In the genomic region with DNA sequence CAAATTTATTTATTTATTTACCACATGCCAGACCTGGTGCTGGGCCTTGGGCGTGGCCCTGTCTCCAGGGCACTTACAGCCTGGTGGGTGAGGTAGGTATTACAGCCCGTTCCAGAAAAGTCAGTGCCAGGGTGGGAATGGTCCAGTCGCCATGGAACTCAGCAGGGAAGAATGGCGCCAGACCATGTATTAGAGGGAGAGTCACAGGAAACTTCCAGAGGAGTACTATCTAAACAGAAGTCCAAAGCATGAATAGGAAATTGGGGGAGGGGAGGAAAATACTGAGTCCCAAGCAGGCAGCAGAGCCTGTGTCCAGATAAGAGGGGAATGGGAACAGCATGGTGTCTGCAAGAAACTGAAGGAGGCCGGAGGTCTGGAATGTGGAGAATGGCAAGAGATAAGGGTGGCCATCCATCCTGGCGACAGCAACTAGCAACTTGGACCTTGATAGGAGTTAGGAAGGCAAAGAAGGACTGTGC, we compare ENCODE assay signal across 8 cellular contexts. TPM values are rescaled to one million over a fixed set of nuclear protein-coding genes. Genes with fewer than 3 reads are reported as not detected.
DNase-seq lines count a peak whose midpoint lies in the region; ATAC-seq, FAIRE-seq and TF ChIP-seq lines count a peak whose summit lies in the region.

No MANE protein-coding gene starts in this region.

- no peak for TF ChIP-seq POLR2A in endothelial cell of umbilical vein (IDR thresholded peaks at IDR 0.05; ENCODE audit: low read depth, low read length)

- peaks cover 31% of the 10 kb centered on the region for H3K4me1 ChIP-seq in endothelial cell of umbilical vein (ENCODE audit: control insufficient read depth, extremely low read depth, insufficient read depth, low read length)

- H3K4me1 Mint-ChIP-seq in osteocyte (ENCODE audit: unreplicated experiment): peaks cover 5% of the 10 kb centered on the region

- no peak for DNase-seq in GM12864 (ENCODE audit: low read depth)
- DNase-seq in NCI-H69 (lab: John Stamatoyannopoulos, UW): peak; percentile 57
- peak; percentile 32 for DNase-seq in endothelial cell of umbilical vein (ENCODE audit: low read depth, low spot score)
- no peak for DNase-seq in osteocyte (ENCODE audit: extremely low spot score, unreplicated experiment)
- DNase-seq in cerebellar nuclear complex (lab: John Stamatoyannopoulos, UW): no peak
- no peak for DNase-seq in hypothalamus (lab: John Stamatoyannopoulos, UW)
- no peak for DNase-seq in stimulated activated CD4-positive, alpha-beta T cell treated with anti-CD3 and anti-CD28 coated beads, Interleukin-4, amount 100 ng/mL, for 24 hours

- H3K36me3 Mint-ChIP-seq in osteocyte (ENCODE audit: unreplicated experiment): peaks cover 5% of the 10 kb centered on the region

- dilution Hi-C loops in endothelial cell of umbilical vein (cut with MboI; ENCODE audit: extremely low pct_ligation_motif_present, low sequenced_read_pairs): no loop called here

- ATAC-seq in HG03378 (IDR thresholded peaks at IDR 0.05; ENCODE audit: unreplicated experiment): no peak

- H3K79me2 ChIP-seq in endothelial cell of umbilical vein (ENCODE audit: control insufficient read depth, insufficient read depth, low read length): peaks cover 46% of the 10 kb centered on the region

- POLR2A ChIA-PET in endothelial cell of umbilical vein (lab: Charles Lee): no interaction called here

- no peak overlapping the region for H3K27ac Mint-ChIP-seq in osteocyte (ENCODE audit: unreplicated experiment)

- no peaks in the 10 kb centered on the region for H4K20me1 ChIP-seq in endothelial cell of umbilical vein (replicated peaks; ENCODE audit: control insufficient read depth, extremely low read depth, insufficient read depth, low read length)

- no peak overlapping the region for H3K27ac ChIP-seq in endothelial cell of umbilical vein (ENCODE audit: insufficient read depth, low read depth, low read length)

- CTCF ChIA-PET in endothelial cell of umbilical vein (lab: Charles Lee): interaction anchor here (0.8 to 1.7 kb wide), 4 partner anchors 10 to 38 kb away, joined by 3 to 9 read pairs (median 5); no protein-coding TSS in a partner anchor

- no peak overlapping the region for H3K9ac ChIP-seq in endothelial cell of umbilical vein (replicated peaks; ENCODE audit: extremely low read depth, insufficient read depth, low read length)

- peak; percentile 71 for FAIRE-seq in endothelial cell of umbilical vein (lab: Jason Lieb, UNC)

- no peaks in the 10 kb centered on the region for H3K27me3 ChIP-seq in endothelial cell of umbilical vein (ENCODE audit: control insufficient read depth in 2 of 2, insufficient read depth in 2 of 2, low read length in 2 of 2)

- peaks cover 0 to 15% of the 10 kb centered on the region in 2 experiments for H3K36me3 ChIP-seq in endothelial cell of umbilical vein (ENCODE audit: control insufficient read depth in 2 of 2, extremely low read depth in 1 of 2, insufficient read depth in 2 of 2, low read length in 2 of 2)

- H3K9me3 Mint-ChIP-seq in osteocyte (ENCODE audit: unreplicated experiment): no peaks in the 10 kb centered on the region

- no peak overlapping the region for H2AFZ ChIP-seq in endothelial cell of umbilical vein (ENCODE audit: low read depth, low read length)

- intact Hi-C loops in endothelial cell of umbilical vein (cut with micrococcal nuclease): no loop called here

- TF ChIP-seq CTCF in GM12864 (IDR thresholded peaks at IDR 0.05; ENCODE audit: low read depth, low read length, missing control alignments) (peak; percentile 55), endothelial cell of umbilical vein (IDR thresholded peaks at IDR 0.05; ENCODE audit: extremely low read depth in 1 of 2, insufficient read depth in 1 of 2, low read depth in 1 of 2, low read length in 2 of 2) (peak; percentile 24 to 37), osteocyte (IDR thresholded peaks at IDR 0.05) (peak; percentile 12)

- no peaks in the 10 kb centered on the region for H3K9me3 ChIP-seq in endothelial cell of umbilical vein (replicated peaks; ENCODE audit: control insufficient read depth, insufficient read depth, low read length)

- H3K4me3 ChIP-seq in GM12864 (ENCODE audit: low read depth, low read length) (no peak overlapping the region), endothelial cell of umbilical vein (replicated peaks in 1 of 3; ENCODE audit: insufficient read depth in 1 of 3, low read depth in 1 of 3, low read length in 3 of 3) (no peak overlapping the region)

- no TSS peak for BruUV-seq in endothelial cell of umbilical vein (replicated peaks; lab: Mats Ljungman, UMichigan)

- no peak overlapping the region for H3K4me3 Mint-ChIP-seq in osteocyte (ENCODE audit: unreplicated experiment)

- H3K4me2 ChIP-seq in endothelial cell of umbilical vein (ENCODE audit: insufficient read depth, low read length): no peak overlapping the region

- no peaks in the 10 kb centered on the region for H3K9me1 ChIP-seq in endothelial cell of umbilical vein (replicated peaks; ENCODE audit: control insufficient read depth, extremely low read depth, insufficient read depth, low read length)

- H3K27me3 Mint-ChIP-seq in osteocyte (ENCODE audit: unreplicated experiment): no peaks in the 10 kb centered on the region

TF ChIP-seq in endothelial cell of umbilical vein, 7 proteins besides CTCF, POLR2A, EP300 and RAD21:
- TF ChIP-seq GATA2 (IDR thresholded peaks at IDR 0.05; ENCODE audit: insufficient read depth, insufficient read length, low read depth, low read length) (peak; percentile 33), POLR2AphosphoS5 (IDR thresholded peaks at IDR 0.05; ENCODE audit: insufficient read depth, low read depth, low read length) (no peak)

RNA-seq across cellular contexts. Expression of a gene that starts 27.0 kb away (rescaled TPM):
- total RNA-seq in endothelial cell of umbilical vein: 64.8 and 76.3 TPM in 2 replicates
- 25.0 and 35.3 TPM in 2 replicates for polyA plus RNA-seq in endothelial cell of umbilical vein
- polyA plus RNA-seq in endothelial cell of umbilical vein (2011; cell fraction: cytosol; rRNA removed): 51.1 and 55.7 TPM in 2 replicates
- polyA plus RNA-seq in endothelial cell of umbilical vein (2011; cell fraction: nucleus; rRNA removed): 58.2 and 66.7 TPM in 2 replicates
- 44.3 and 58.3 TPM in 2 replicates for polyA plus RNA-seq in endothelial cell of umbilical vein (2012)
- 32.9 and 34.3 TPM in 2 replicates for polyA minus RNA-seq in endothelial cell of umbilical vein
- 20.3 TPM for polyA minus RNA-seq in endothelial cell of umbilical vein (2011; cell fraction: cytosol; rRNA and poly(A)+ RNA removed)
- polyA minus RNA-seq in endothelial cell of umbilical vein (2011; cell fraction: nucleus; rRNA and poly(A)+ RNA removed): 15.8 and 20.4 TPM in 2 replicates
- 4.5 and 5.9 TPM in 2 replicates for total RNA-seq in osteocyte

Comparison
In these comparisons a context has a peak if more than half of its experiments do, and no peak if none do; other contexts are left out.
1. DNase-seq: peak in NCI-H69 (single experiment) and endothelial cell of umbilical vein (single experiment); none in GM12864 (single experiment), osteocyte (single experiment), cerebellar nuclear complex (0 of 2), hypothalamus (0 of 51) and stimulated activated CD4-positive, alpha-beta T cell treated with anti-CD3 and anti-CD28 coated beads, Interleukin-4, amount 100 ng/mL, for 24 hours (single experiment).
2. Peak in every context shown above with its lines, with median percentiles within 50 percentile points of each other: CTCF ChIP-seq.